Comparison of ENCODE assay signal across 22 cellular contexts in genomic region chr3:13299531-13300155, GRCh38.
DNase-seq lines count a peak whose midpoint lies in the region; TF ChIP-seq lines count a peak whose summit lies in the region.
"Had no signal": no experiment of that assay in that cellular context is flagged by ENCODE, and none has a peak within 500 bp of the region (broad histone marks: within the 10 kb centered on the region; RNA-seq: fewer than 3 reads in every experiment).

No MANE protein-coding gene starts in this region.

- WGBS in hepatocyte (ENCODE audit: low lambda C conversion rate, missing lambda C conversion rate) = 86% methylated on average over 6 of the region's 7 CpGs

- no peaks in the 10 kb centered on the region for H4K20me1 ChIP-seq in BLaER1 treated with 17β-estradiol and CSF1 and Interleukin-3, amounts not matched to agents 10 nM and 100 nM
- no peaks in the 10 kb centered on the region for H4K20me1 ChIP-seq in Karpas-422 (ENCODE audit: insufficient read depth, low read depth, low read length)
- H4K20me1 ChIP-seq in hepatocyte (ENCODE audit: insufficient read depth, poor library complexity, severe bottlenecking) = no peaks in the 10 kb centered on the region

- peak overlapping the region; percentile 45 for H3K27ac Mint-ChIP-seq in endothelial cell (ENCODE audit: unreplicated experiment)
- H3K27ac Mint-ChIP-seq: CD4-positive, alpha-beta T cell; H9 had no signal

- H3K27ac ChIP-seq in BLaER1 treated with 17β-estradiol and CSF1 and Interleukin-3, amounts not matched to agents 10 nM and 100 nM = peak overlapping the region in 8 of 11 experiments; percentile 76 to 90 (median 82); a peak in 16 of 22 replicates
- H3K27ac ChIP-seq in Karpas-422 (ENCODE audit: low read length) (peak overlapping the region; percentile 94), hepatocyte (no peak overlapping the region)
- H3K27ac ChIP-seq: A549, Peyer's patch had no signal

- peak; percentile 53 for DNase-seq in Karpas-422
- no peak for DNase-seq in endothelial cell (ENCODE audit: low spot score)
- peak; percentile 68 for DNase-seq in posterior vena cava (ENCODE audit: low spot score)
- DNase-seq in NCI-H345 treated with DMSO at 0.1 percent for 48 hours (lab: John Stamatoyannopoulos, UW; ENCODE audit: unreplicated experiment) = no peak
- DNase-seq in Ammon's horn (ENCODE audit: low spot score) = no peak
- DNase-seq in hepatocyte (ENCODE audit: low spot score) = no peak
- DNase-seq: BE2C; CD4-positive, alpha-beta T cell; COR-L47; DMS153; GDM1; H9; KBM-7; NCI-H1092; NCI-H1436; NCI-H187 treated with DMSO at 0.1 percent for 48 hours; NCI-H2107; NCI-H748 treated with DMSO at 0.1 percent for 48 hours; NK-92 treated with Interleukin-12 subunit alpha and Interleukin-12 subunit beta, amount 100 ng/mL, for 24 hours had no signal

- H3K9ac ChIP-seq in BLaER1 treated with 17β-estradiol and CSF1 and Interleukin-3, amounts not matched to agents 10 nM and 100 nM = peak overlapping the region in 5 of 11 experiments; percentile 0 to 65 (median 55); a peak in 7 of 22 replicates
- peak overlapping the region; percentile 79 for H3K9ac ChIP-seq in Karpas-422 (ENCODE audit: low read length)

- H3K79me2 ChIP-seq in Karpas-422 (ENCODE audit: low read length) (peaks cover 28% of the 10 kb centered on the region), hepatocyte (no peaks in the 10 kb centered on the region)

- no peaks in the 10 kb centered on the region for H3K9me3 Mint-ChIP-seq in endothelial cell (ENCODE audit: unreplicated experiment)
- H3K9me3 Mint-ChIP-seq: CD4-positive, alpha-beta T cell; H9 had no signal

- H3K4me1 Mint-ChIP-seq in endothelial cell (ENCODE audit: unreplicated experiment) = peaks cover 47% of the 10 kb centered on the region

- peak overlapping the region; percentile 12; the same call in 1 of the 2 replicates for H2AFZ ChIP-seq in Karpas-422 (ENCODE audit: low read length)
- no peak overlapping the region for H2AFZ ChIP-seq in hepatocyte

- no peak for TF ChIP-seq CTCF in endothelial cell (IDR thresholded peaks at IDR 0.05; ENCODE audit: unreplicated experiment)
- TF ChIP-seq CTCF in hepatocyte (IDR thresholded peaks at IDR 0.05; ENCODE audit: poor library complexity) = no peak

- no peaks in the 10 kb centered on the region for H3K9me2 ChIP-seq in Karpas-422 (replicated peaks; ENCODE audit: insufficient read depth, low read length)
- no peaks in the 10 kb centered on the region for H3K9me2 ChIP-seq in hepatocyte (replicated peaks; ENCODE audit: insufficient read depth)

- no peaks in the 10 kb centered on the region for H3K36me3 ChIP-seq in BLaER1 treated with 17β-estradiol and CSF1 and Interleukin-3, amounts not matched to agents 10 nM and 100 nM
- H3K36me3 ChIP-seq in Karpas-422 (ENCODE audit: insufficient read depth, low read length) = no peaks in the 10 kb centered on the region
- no peaks in the 10 kb centered on the region for H3K36me3 ChIP-seq in hepatocyte (replicated peaks; ENCODE audit: insufficient read depth, low read depth)
- H3K36me3 ChIP-seq: BE2C, Peyer's patch had no signal

- no peaks in the 10 kb centered on the region for H3K36me3 Mint-ChIP-seq in endothelial cell (ENCODE audit: low read depth, unreplicated experiment)

- H3K27me3 Mint-ChIP-seq in endothelial cell (ENCODE audit: unreplicated experiment) = peaks cover 4% of the 10 kb centered on the region

- no peaks in the 10 kb centered on the region for H3K9me3 ChIP-seq in BLaER1 treated with 17β-estradiol and CSF1 and Interleukin-3, amounts not matched to agents 10 nM and 100 nM (replicated peaks in 1 of 11)
- H3K9me3 ChIP-seq in Karpas-422 (ENCODE audit: low read length) (no peaks in the 10 kb centered on the region), hepatocyte (ENCODE audit: low read depth) (no peaks in the 10 kb centered on the region)
- H3K9me3 ChIP-seq: A549, BE2C, Peyer's patch had no signal

- no peak overlapping the region for H3K4me3 Mint-ChIP-seq in endothelial cell (ENCODE audit: unreplicated experiment)
- H3K4me3 Mint-ChIP-seq: CD4-positive, alpha-beta T cell had no signal

- no peak overlapping the region for H3K4me3 ChIP-seq in BLaER1 treated with 17β-estradiol and CSF1 and Interleukin-3, amounts not matched to agents 10 nM and 100 nM
- H3K4me3 ChIP-seq in Karpas-422 (ENCODE audit: low read length) (peak overlapping the region; percentile 41; the same call in 1 of the 2 replicates), hepatocyte (no peak overlapping the region)
- H3K4me3 ChIP-seq: A549, Peyer's patch had no signal

- H3K4me2 ChIP-seq in BLaER1 treated with 17β-estradiol and CSF1 and Interleukin-3, amounts not matched to agents 10 nM and 100 nM = peak overlapping the region; percentile 8 to 95 (median 89); a peak in 19 of 22 replicates
- H3K4me2 ChIP-seq in Karpas-422 (ENCODE audit: low read depth, low read length, poor library complexity, severe bottlenecking) = peak overlapping the region; percentile 74
- H3K4me2 ChIP-seq in hepatocyte = no peak overlapping the region
- H3K4me2 ChIP-seq: A549 had no signal

- intact Hi-C loops in posterior vena cava (cut with DNase I) = no loop called here

- H3K4me1 ChIP-seq in BLaER1 treated with 17β-estradiol and CSF1 and Interleukin-3, amounts not matched to agents 10 nM and 100 nM = peaks cover 55 to 88% (median 77%) of the 10 kb centered on the region in 10 experiments
- peaks cover 74% of the 10 kb centered on the region for H3K4me1 ChIP-seq in Karpas-422 (ENCODE audit: low read length)
- no peaks in the 10 kb centered on the region for H3K4me1 ChIP-seq in hepatocyte (ENCODE audit: insufficient read depth)
- H3K4me1 ChIP-seq: BE2C, Peyer's patch had no signal

- H3K27me3 ChIP-seq in BLaER1 treated with 17β-estradiol and CSF1 and Interleukin-3, amounts not matched to agents 10 nM and 100 nM = no peaks in the 10 kb centered on the region
- H3K27me3 ChIP-seq in Karpas-422 (ENCODE audit: low read length) (no peaks in the 10 kb centered on the region), hepatocyte (no peaks in the 10 kb centered on the region)
- H3K27me3 ChIP-seq: BE2C, Peyer's patch had no signal

Comparison
In these comparisons a context has a peak if more than half of its experiments do, and no peak if none do; other contexts are left out.
1. DNase-seq: peak in Karpas-422 (single experiment) and posterior vena cava (single experiment); none in endothelial cell (single experiment), NCI-H345 treated with DMSO at 0.1 percent for 48 hours (single experiment), Ammon's horn (single experiment) and hepatocyte (single experiment).